ENCODE assay signal across 11 cellular contexts in genomic region chr15:52101542-52102340, GRCh38. TPM values are rescaled to one million over a fixed set of nuclear protein-coding genes. Genes with fewer than 3 reads are reported as not detected.
DNase-seq lines count a peak whose midpoint lies in the region; ATAC-seq, FAIRE-seq and TF ChIP-seq lines count a peak whose summit lies in the region.
"Had no signal": no experiment of that assay in that cellular context is flagged by ENCODE, and none has a peak within 500 bp of the region (broad histone marks: within the 10 kb centered on the region; RNA-seq: fewer than 3 reads in every experiment).

No MANE protein-coding gene starts in this region.

- peak overlapping the region; percentile 53; the same call in 1 of the 2 replicates for H3K14ac ChIP-seq in IMR-90 (replicated peaks; ENCODE audit: low read depth, low read length)

- intact Hi-C loops in IMR-90 (cut with micrococcal nuclease): no loop called here
- intact Hi-C loops in GM12878 (cut with micrococcal nuclease; ENCODE audit: unreplicated experiment): loop anchor here (1.0 to 10.0 kb wide), 4 partner anchors 8 to 367 kb away; partner anchors contain the start of gene LYSMD2
- intact Hi-C loops in left ventricle myocardium inferior (cut with micrococcal nuclease): no loop called here

- POLR2A ChIA-PET in IMR-90 (lab: Charles Lee; ENCODE audit: unreplicated experiment) (no interaction called here), GM12878 (lab: Charles Lee) (interaction anchor here (0.8 to 8.1 kb wide), 10 partner anchors 7 to 95 kb away, joined by 3 to 151 read pairs (median 5); partner anchors contain the start of gene BCL2L10)

- H2BK20ac ChIP-seq in IMR-90 (ENCODE audit: low read depth, low read length): peak overlapping the region; percentile 3; the same call in 1 of the 2 replicates

- no peak for DNase-seq in IMR-90
- peak; percentile 93 for DNase-seq in GM12878 (ENCODE audit: low read depth, low spot score)
- no peak for DNase-seq in NCI-H1417 treated with DMSO at 0.1 percent for 48 hours (lab: John Stamatoyannopoulos, UW)
- DNase-seq in NCI-H1436 (lab: John Stamatoyannopoulos, UW): no peak
- DNase-seq in left ventricle myocardium inferior: no peak
- DNase-seq in retina: no peak

- H3K9me2 ChIP-seq in DOHH2 (replicated peaks; ENCODE audit: control insufficient read depth, low read length): no peaks in the 10 kb centered on the region

- H4K20me1 ChIP-seq in DOHH2 (ENCODE audit: control insufficient read depth, insufficient read depth, low read depth, low read length) (no peaks in the 10 kb centered on the region), IMR-90 (ENCODE audit: insufficient read depth, low read length) (no peaks in the 10 kb centered on the region), GM12878 (ENCODE audit: control insufficient read depth, insufficient read depth) (no peaks in the 10 kb centered on the region)

- no peaks in the 10 kb centered on the region for H3K9me3 ChIP-seq in DOHH2 (ENCODE audit: control insufficient read depth, insufficient read depth, low read length)
- no peaks in the 10 kb centered on the region for H3K9me3 ChIP-seq in IMR-90 (ENCODE audit: control insufficient read depth, insufficient read depth, low read length)
- no peaks in the 10 kb centered on the region for H3K9me3 ChIP-seq in GM12878 (replicated peaks; ENCODE audit: control insufficient read depth, insufficient read depth, low read length)
- H3K9me3 ChIP-seq in left ventricle myocardium inferior (replicated peaks): no peaks in the 10 kb centered on the region

- peak overlapping the region; percentile 80 for H2BK120ac ChIP-seq in IMR-90 (ENCODE audit: low read depth, low read length)

- no peak overlapping the region for H3K4me3 ChIP-seq in DOHH2 (ENCODE audit: low read length)
- no peak overlapping the region for H3K4me3 ChIP-seq in IMR-90 (ENCODE audit: insufficient read depth, low read depth, low read length)
- H3K4me3 ChIP-seq in GM12878: no peak overlapping the region
- H3K4me3 ChIP-seq in left ventricle myocardium inferior: no peak overlapping the region

- RAD21 ChIA-PET in GM12878 (lab: Charles Lee; ENCODE audit: unreplicated experiment): interaction anchor here (0.9 to 8.6 kb wide), 4 partner anchors 11 to 95 kb away, joined by 3 to 170 read pairs (median 66); partner anchors contain the start of gene BCL2L10

- WGBS in IMR-90 (ENCODE audit: extremely low coverage in 2 of 2, insufficient read length in 1 of 2), 2 experiments: 93% methylated on average over 6 of the region's 16 CpGs; no CpG with 5 or more reads in 1 of the 2 experiments
- WGBS in GM12878 (ENCODE audit: insufficient coverage, insufficient replicate concordance, low lambda C conversion rate, missing lambda C conversion rate): 56% methylated on average over 16 of the region's 16 CpGs

- dilution Hi-C loops in IMR-90 (cut with HindIII; ENCODE audit: low sequenced_read_pairs, unreplicated experiment): no loop called here

- ATAC-seq in GM21381 (IDR thresholded peaks at IDR 0.05; ENCODE audit: unreplicated experiment) (peak; percentile 40), IMR-90 (ENCODE audit: low read depth) (no peak), GM12878 (peak; percentile 51)
- ATAC-seq: activated T-cell treated with anti-CD3 and anti-CD28 coated beads, Interleukin-2, amount 50 U/mL, for 72 hours; WTC11 had no signal

- H3K27ac ChIP-seq in DOHH2 (ENCODE audit: low read depth, low read length): no peak overlapping the region
- no peak overlapping the region; the same call in 1 of the 2 replicates for H3K27ac ChIP-seq in IMR-90 (ENCODE audit: insufficient read depth, low read length)
- no peak overlapping the region for H3K27ac ChIP-seq in GM12878 (ENCODE audit: control insufficient read depth, insufficient read depth)
- no peak overlapping the region for H3K27ac ChIP-seq in left ventricle myocardium inferior (replicated peaks)

- TF ChIP-seq RAD21 in IMR-90 (IDR thresholded peaks at IDR 0.05; ENCODE audit: low read length): no peak
- TF ChIP-seq RAD21 in GM12878 (IDR thresholded peaks at IDR 0.05; ENCODE audit: insufficient read depth, low read depth, low read length): no peak

- H3F3A ChIP-seq in DOHH2 (ENCODE audit: control insufficient read depth, insufficient read depth): no peaks in the 10 kb centered on the region

- H3K27me3 ChIP-seq in DOHH2 (ENCODE audit: control insufficient read depth, low read length): no peaks in the 10 kb centered on the region
- H3K27me3 ChIP-seq in IMR-90 (ENCODE audit: control insufficient read depth, insufficient read depth, low read length): no peaks in the 10 kb centered on the region
- no peaks in the 10 kb centered on the region for H3K27me3 ChIP-seq in GM12878 (replicated peaks in 1 of 2; ENCODE audit: control insufficient read depth in 2 of 2, insufficient read depth in 2 of 2, low read length in 1 of 2)
- no peaks in the 10 kb centered on the region for H3K27me3 ChIP-seq in left ventricle myocardium inferior (ENCODE audit: low read depth)

- peak; percentile 86 for FAIRE-seq in GM12878 (lab: Jason Lieb, UNC)
- FAIRE-seq: G401.6 had no signal

- peak overlapping the region; percentile 40; the same call in 1 of the 2 replicates for H4K91ac ChIP-seq in IMR-90 (ENCODE audit: insufficient read depth, low read depth, low read length)

- peak overlapping the region; percentile 18; the same call in 1 of the 3 replicates for H2BK15ac ChIP-seq in IMR-90 (ENCODE audit: low read depth, low read length)

- no peak overlapping the region for H4K8ac ChIP-seq in IMR-90 (ENCODE audit: low read depth in 2 of 2, low read length in 2 of 2)

- H3K18ac ChIP-seq in IMR-90 (ENCODE audit: low read depth, low read length): peak overlapping the region; percentile 89

- peak overlapping the region; percentile 2 for H3K4ac ChIP-seq in IMR-90 (ENCODE audit: low read depth, low read length)

- TF ChIP-seq EP300 in GM12878 (IDR thresholded peaks at IDR 0.05; ENCODE audit: borderline replicate concordance in 1 of 2, control insufficient read depth in 1 of 2, low read depth in 2 of 2, low read length in 2 of 2): peak; percentile 32 to 75; a peak in 2 of 4 replicates

- TF ChIP-seq CTCF in DOHH2 (IDR thresholded peaks at IDR 0.05; ENCODE audit: low read depth, low read length, poor library complexity, severe bottlenecking) (no peak), IMR-90 (conservative IDR thresholded peaks at IDR 0.05; ENCODE audit: low read depth, low read length) (no peak), GM12878 (IDR thresholded peaks at IDR 0.05 in 2 of 3, conservative IDR thresholded peaks at IDR 0.05 in 1 of 3; ENCODE audit: control insufficient read depth in 2 of 3, extremely low read depth in 1 of 3, insufficient read depth in 1 of 3, low read depth in 3 of 3, low read length in 3 of 3) (no peak), left ventricle myocardium inferior (IDR thresholded peaks at IDR 0.05; ENCODE audit: borderline replicate concordance) (no peak)

- CTCF ChIA-PET in IMR-90 (lab: Yijun Ruan, JAX): no interaction called here
- CTCF ChIA-PET in GM12878 (lab: Yijun Ruan, JAX): interaction anchor here (1.0 to 17.4 kb wide), 4 partner anchors 8 to 95 kb away, joined by 5 to 251 read pairs (median 45); no protein-coding TSS in a partner anchor

- no peak overlapping the region for H3K56ac ChIP-seq in IMR-90 (ENCODE audit: extremely low read depth, insufficient read depth, low read length)

- H3K23ac ChIP-seq in IMR-90 (ENCODE audit: low read depth, low read length): no peak overlapping the region

- H3K9ac ChIP-seq in IMR-90 (ENCODE audit: low read depth, low read length) (no peak overlapping the region), GM12878 (ENCODE audit: control insufficient read depth, insufficient read depth, low read length) (peak overlapping the region; percentile 56)

- in situ Hi-C loops in IMR-90 (cut with MboI; ENCODE audit: low sequenced_read_pairs): no loop called here
- in situ Hi-C loops in GM12878 (cut with MboI): no loop called here

- H3K9me1 ChIP-seq in IMR-90 (ENCODE audit: insufficient read depth, low read length): peaks cover 6% of the 10 kb centered on the region

- no peaks in the 10 kb centered on the region for H3K79me2 ChIP-seq in DOHH2 (ENCODE audit: control insufficient read depth, low read length)
- peaks cover 18% of the 10 kb centered on the region for H3K79me2 ChIP-seq in GM12878 (ENCODE audit: control insufficient read depth, insufficient read depth, low read length)

- H3K36me3 ChIP-seq in DOHH2 (ENCODE audit: control insufficient read depth, low read length) (no peaks in the 10 kb centered on the region), IMR-90 (ENCODE audit: control insufficient read depth, insufficient read depth, low read length) (no peaks in the 10 kb centered on the region), GM12878 (ENCODE audit: control insufficient read depth in 2 of 2, insufficient read depth in 2 of 2, low read length in 1 of 2) (no peaks in the 10 kb centered on the region), left ventricle myocardium inferior (no peaks in the 10 kb centered on the region)

- H3K4me2 ChIP-seq in DOHH2 (ENCODE audit: low read length) (0 out of 2 replicates have a peak overlapping the region, but pooled peaks have one; percentile 9), IMR-90 (ENCODE audit: low read depth, low read length) (no peak overlapping the region), GM12878 (ENCODE audit: control insufficient read depth, insufficient read depth) (peak overlapping the region; percentile 69)

- BruUV-seq in IMR-90 (replicated peaks; lab: Mats Ljungman, UMichigan) (no TSS peak), GM12878 (replicated peaks; lab: Mats Ljungman, UMichigan) (no TSS peak)

- H3K79me1 ChIP-seq in IMR-90 (ENCODE audit: low read depth in 1 of 2, low read length in 2 of 2): 0 out of 4 replicates have a peak, but pooled peaks cover 0 to 4% of the 10 kb centered on the region in 2 experiments

- no peak for TF ChIP-seq POLR2A in IMR-90 (IDR thresholded peaks at IDR 0.05; ENCODE audit: low read depth, low read length)
- TF ChIP-seq POLR2A in GM12878 (IDR thresholded peaks at IDR 0.05; ENCODE audit: low read depth, low read length): no peak

- H3K4me1 ChIP-seq in DOHH2 (ENCODE audit: control insufficient read depth, low read length) (peaks cover 16% of the 10 kb centered on the region), IMR-90 (ENCODE audit: control insufficient read depth, insufficient read depth, low read length) (peaks cover 7% of the 10 kb centered on the region), GM12878 (ENCODE audit: control insufficient read depth, insufficient read depth, low read length) (peaks cover 15% of the 10 kb centered on the region), left ventricle myocardium inferior (no peaks in the 10 kb centered on the region)

- H2AFZ ChIP-seq in IMR-90 (replicated peaks; ENCODE audit: low read length, poor library complexity) (no peak overlapping the region), GM12878 (ENCODE audit: control insufficient read depth, low read depth, low read length) (peak overlapping the region; percentile 54)

- no peak overlapping the region for H2BK5ac ChIP-seq in IMR-90 (ENCODE audit: low read depth, low read length, poor library complexity, severe bottlenecking)

- peak overlapping the region; percentile 67 for H4K5ac ChIP-seq in IMR-90 (ENCODE audit: low read depth, low read length)

- peak overlapping the region; percentile 67 for H2AK5ac ChIP-seq in IMR-90 (ENCODE audit: low read depth, low read length)

- SMC1A ChIA-PET in GM12878 (lab: Charles Lee; ENCODE audit: uncharacterized antibody, unreplicated experiment): interaction anchor here (0.6 to 12.5 kb wide), 7 partner anchors 10 to 94 kb away, joined by 3 to 272 read pairs (median 68); partner anchors contain the start of gene BCL2L10

- H2AK9ac ChIP-seq in IMR-90 (replicated peaks; ENCODE audit: low read depth, low read length, poor library complexity): no peak overlapping the region

RNA-seq across cellular contexts. Expression of gene BCL2L10, which starts 10.8 kb away (rescaled TPM):
- total RNA-seq in IMR-90 (2012; rRNA removed) (not detected in 2 replicates), GM12878 (2014; rRNA removed) (8.2 TPM in 2 replicates), GM12878 (2014; rRNA removed; fragmentation: Illumina TruSeq; extraction: Trizol) (4.5 and 5.2 TPM in 2 replicates), GM12878 (2021) (6.9 and 7.3 TPM in 2 replicates), left ventricle myocardium inferior (not detected)
- polyA plus RNA-seq in IMR-90 (2012; rRNA removed) (not detected in 2 replicates), GM12878 (2011; rRNA removed) (0.90 and 1.1 TPM in 2 replicates), GM12878 (2014; fragmentation: Illumina TruSeq; extraction: Trizol) (3.9 and 4.8 TPM in 2 replicates), GM12878 (2014; fragmentation: Nextera tagmentation; extraction: Ambion mirVana) (1 to 10 TPM in 1 of 2 experiments, under 1 TPM in 1; 0.64 to 2.6 TPM), GM12878 (2014; rRNA removed) (8.3 and 9.9 TPM in 2 replicates), GM12878 (2016; fragmentation: Nextera tagmentation; extraction: Ambion mirVana) (1 to 10 TPM; 8.0 to 9.1 TPM)
- polyA plus RNA-seq in IMR-90 (2012; cell fraction: cytosol; rRNA removed): 0.07 and 0.08 TPM in 2 replicates
- 0.10 and 0.31 TPM in 2 replicates for polyA plus RNA-seq in IMR-90 (2012; cell fraction: nucleus; rRNA removed; ENCODE audit: low replicate concordance)
- 1.1 and 1.2 TPM in 2 replicates for total RNA-seq in GM12878 (2013; cell fraction: nucleolus; rRNA removed)
- polyA plus RNA-seq in GM12878 (2011; ENCODE audit: low read depth): 4.0 TPM
- 0.72 and 0.78 TPM in 2 replicates for polyA plus RNA-seq in GM12878 (2011; cell fraction: cytosol; rRNA removed)
- 0.48 and 0.52 TPM in 2 replicates for polyA plus RNA-seq in GM12878 (2011; cell fraction: nucleus; rRNA removed)
- polyA plus RNA-seq in GM12878 (2012): 5.8 and 8.6 TPM in 2 replicates
- polyA minus RNA-seq in GM12878 (2011; rRNA and poly(A)+ RNA removed): 0.29 and 0.77 TPM in 2 replicates
- polyA minus RNA-seq in GM12878 (2011; cell fraction: cytosol; rRNA and poly(A)+ RNA removed): not detected in 2 replicates
- polyA minus RNA-seq in GM12878 (2011; cell fraction: nucleus; rRNA and poly(A)+ RNA removed): 0.77 and 1.2 TPM in 2 replicates
